Comparison of ENCODE assay signal across 18 cellular contexts in genomic region chr7:30474485-30474884, GRCh38. TPM values are rescaled to one million over a fixed set of nuclear protein-coding genes. Genes with fewer than 3 reads are reported as not detected.
A peak's percentile ranks its signal among the peaks of the same experiment; 100 is the strongest.
DNase-seq lines count a peak whose midpoint lies in the region; ATAC-seq and TF ChIP-seq lines count a peak whose summit lies in the region.
"Had no signal": no experiment of that assay in that cellular context is flagged by ENCODE, and none has a peak within 500 bp of the region (broad histone marks: within the 10 kb centered on the region; RNA-seq: fewer than 3 reads in every experiment).

No MANE protein-coding gene starts in this region.

- no peaks in the 10 kb centered on the region for H3K9me2 ChIP-seq in PC-3 (replicated peaks; ENCODE audit: low read length)
- H3K9me2 ChIP-seq: SK-N-SH had no signal

- no peaks in the 10 kb centered on the region for H4K20me1 ChIP-seq in PC-3 (ENCODE audit: low read length)

- POLR2A ChIA-PET in PC-3 (lab: Charles Lee; ENCODE audit: unreplicated experiment): no interaction called here

- H2AFZ ChIP-seq in PC-3 (ENCODE audit: low read length): no peak overlapping the region

- peaks cover 44% of the 10 kb centered on the region for H3K79me2 ChIP-seq in PC-3 (ENCODE audit: low read length)

- CTCF ChIA-PET in PC-3 (lab: Charles Lee): interaction anchor here (0.6 kb wide), 1 partner anchor 1167 kb away, joined by 4 read pairs; no protein-coding TSS in a partner anchor

- H3K27me3 ChIP-seq in right atrium auricular region (no peaks in the 10 kb centered on the region), gastrocnemius medialis (no peaks in the 10 kb centered on the region), aorta (ENCODE audit: control insufficient read depth in 1 of 2, insufficient read depth in 2 of 2, low read length in 1 of 2) (no peaks in the 10 kb centered on the region), PC-3 (ENCODE audit: low read length) (no peaks in the 10 kb centered on the region)
- H3K27me3 ChIP-seq: dorsolateral prefrontal cortex, right lobe of liver had no signal

- H3K4me1 ChIP-seq in right atrium auricular region: peaks cover 0 to 93% of the 10 kb centered on the region in 2 donors
- H3K4me1 ChIP-seq in gastrocnemius medialis: peaks cover 51 to 74% of the 10 kb centered on the region in 2 donors
- peaks cover 2% of the 10 kb centered on the region in 2 donors for H3K4me1 ChIP-seq in aorta (ENCODE audit: control insufficient read depth in 1 of 2, insufficient read depth in 2 of 2, low read length in 2 of 2)
- peaks cover 15% of the 10 kb centered on the region; the same call in 1 of the 2 replicates for H3K4me1 ChIP-seq in PC-3 (ENCODE audit: insufficient read depth, low read length)

- H3K27ac ChIP-seq in right atrium auricular region: peak overlapping the region; percentile 95 to 97
- peak overlapping the region; percentile 29 to 84 for H3K27ac ChIP-seq in coronary artery
- peak overlapping the region; percentile 16 to 37 (median 24) for H3K27ac ChIP-seq in gastrocnemius medialis
- H3K27ac ChIP-seq in aorta (ENCODE audit: low read depth in 1 of 2, low read length in 2 of 2): peak overlapping the region; percentile 33 to 43
- H3K27ac ChIP-seq in PC-3 (ENCODE audit: low read length): no peak overlapping the region
- H3K27ac ChIP-seq: dorsolateral prefrontal cortex had no signal

- no peak overlapping the region for H3K4me3 ChIP-seq in right atrium auricular region
- no peak overlapping the region for H3K4me3 ChIP-seq in coronary artery
- no peak overlapping the region for H3K4me3 ChIP-seq in gastrocnemius medialis
- H3K4me3 ChIP-seq in aorta (ENCODE audit: low read length in 2 of 2): no peak overlapping the region
- H3K4me3 ChIP-seq in PC-3 (ENCODE audit: low read length): no peak overlapping the region
- H3K4me3 ChIP-seq: dorsolateral prefrontal cortex, right lobe of liver had no signal

- ATAC-seq in Right ventricle myocardium inferior: no peak
- no peak for ATAC-seq in gastrocnemius medialis
- no peak for ATAC-seq in aorta (ENCODE audit: low FRiP score)
- no peak for ATAC-seq in PC-3
- ATAC-seq: esophagus mucosa, right lobe of liver had no signal

- no peak overlapping the region for H3K9ac ChIP-seq in PC-3 (ENCODE audit: low read length)
- H3K9ac ChIP-seq: SK-N-SH had no signal

- H3K9me3 ChIP-seq in right atrium auricular region: no peaks in the 10 kb centered on the region
- no peaks in the 10 kb centered on the region for H3K9me3 ChIP-seq in gastrocnemius medialis
- H3K9me3 ChIP-seq in aorta (ENCODE audit: control insufficient read depth, low read length): no peaks in the 10 kb centered on the region
- H3K9me3 ChIP-seq in PC-3 (ENCODE audit: low read length): no peaks in the 10 kb centered on the region
- H3K9me3 ChIP-seq: right lobe of liver, SK-N-SH had no signal

- DNase-seq in right atrium auricular region (ENCODE audit: low spot score) (peak; percentile 50), Right ventricle myocardium inferior (ENCODE audit: missing footprints) (no peak), coronary artery (ENCODE audit: low spot score) (no peak), gastrocnemius medialis (no peak), aorta (no peak), PC-3 (no peak), T-helper 9 cell (no peak), H4 (ENCODE audit: low spot score) (no peak)
- DNase-seq: activated CD4-positive, alpha-beta T cell treated with anti-CD3 and anti-CD28 coated beads, Interleukin-2, amount 10 ng/mL, durations not matched to agents 24 days and 14 days; activated CD8-positive, alpha-beta memory T cell treated with anti-CD3 and anti-CD28 coated beads, Interleukin-2, amount 50 U/mL, for 48 hours; activated naive CD4-positive, alpha-beta T cell treated with anti-CD3 and anti-CD28 coated beads for 36 hours; dorsolateral prefrontal cortex; islet precursor cell; NCI-H1105; NCI-H2107; right lobe of liver; SK-N-SH had no signal

- 95 to 96% methylated on average over 10 of the region's 10 CpGs for WGBS in aorta, 2 donors

- no TSS peak for BruUV-seq in PC-3 (replicated peaks; lab: Mats Ljungman, UMichigan)

- no peaks in the 10 kb centered on the region for H3K36me3 ChIP-seq in right atrium auricular region
- H3K36me3 ChIP-seq in gastrocnemius medialis: no peaks in the 10 kb centered on the region
- no peaks in the 10 kb centered on the region for H3K36me3 ChIP-seq in aorta (ENCODE audit: control insufficient read depth in 1 of 2, insufficient read depth in 2 of 2, low read length in 1 of 2)
- H3K36me3 ChIP-seq in PC-3 (ENCODE audit: low read depth, low read length): no peaks in the 10 kb centered on the region
- H3K36me3 ChIP-seq: right lobe of liver had no signal

- no peak overlapping the region for H3K4me2 ChIP-seq in PC-3 (ENCODE audit: low read length)
- H3K4me2 ChIP-seq: SK-N-SH had no signal

- TF ChIP-seq CTCF in right atrium auricular region (IDR thresholded peaks at IDR 0.05) (no peak), coronary artery (IDR thresholded peaks at IDR 0.05) (no peak), gastrocnemius medialis (IDR thresholded peaks at IDR 0.05 in 4 of 5, conservative IDR thresholded peaks at IDR 0.05 in 1 of 5) (no peak), PC-3 (conservative IDR thresholded peaks at IDR 0.05; ENCODE audit: low read depth, low read length) (no peak)

- intact Hi-C loops in Right ventricle myocardium inferior (cut with DNase I) (loop anchor here (10.0 kb wide), 1 partner anchor 190 kb away; the partner anchor contains the start of gene ZNRF2), gastrocnemius medialis (cut with DNase I; ENCODE audit: low total_unique reads) (no loop called here), aorta (cut with DNase I) (no loop called here), PC-3 (cut with micrococcal nuclease) (no loop called here)

- in situ Hi-C loops in gastrocnemius medialis (cut with MboI; ENCODE audit: low sequenced_read_pairs in 4 of 4): no loop called here

- no peaks in the 10 kb centered on the region for H3F3A ChIP-seq in PC-3 (ENCODE audit: low read length, unreplicated experiment)

- TF ChIP-seq POLR2A in gastrocnemius medialis (IDR thresholded peaks at IDR 0.05): no peak

RNA-seq across cellular contexts. Expression of gene NOD1, which starts 4.1 kb away (rescaled TPM):
- 10 to 100 TPM in 1 of 2 donors, 1 to 10 TPM in 1; 9.0 to 11.2 TPM for total RNA-seq in right atrium auricular region
- total RNA-seq in Right ventricle myocardium inferior: 8.4 TPM
- total RNA-seq in gastrocnemius medialis: 1 to 10 TPM; 2.3 to 4.6 (median 3.6) TPM
- total RNA-seq in aorta: 10 to 100 TPM; 18.5 to 38.4 TPM
- 10 to 100 TPM in 1 of 2 donors, 1 to 10 TPM in 1; 2.4 to 19.9 TPM for polyA plus RNA-seq in aorta
- 4.6 and 5.9 TPM in 2 replicates for total RNA-seq in PC-3 (2014; rRNA removed)
- total RNA-seq in H4 (2014; rRNA removed; shearing (Covaris generic)): 8.2 and 10.2 TPM in 2 replicates

RNA-seq across cellular contexts. Expression of gene GGCT, which starts 30.1 kb away (rescaled TPM):
- 10 to 100 TPM; 15.1 to 27.6 TPM for total RNA-seq in right atrium auricular region
- total RNA-seq in Right ventricle myocardium inferior: 18.9 TPM
- total RNA-seq in gastrocnemius medialis: 10 to 100 TPM in 3 of 4 donors, 1 to 10 TPM in 1; 7.4 to 20.0 (median 12.8) TPM
- total RNA-seq in aorta: 10 to 100 TPM; 16.7 to 22.5 TPM
- polyA plus RNA-seq in aorta: 10 to 100 TPM; 29.4 to 64.2 TPM
- 64.1 and 67.6 TPM in 2 replicates for total RNA-seq in PC-3 (2014; rRNA removed)
- 127 and 144 TPM in 2 replicates for total RNA-seq in H4 (2014; rRNA removed; shearing (Covaris generic))
